9 cellular contexts compared by ENCODE assay signal in genomic region chr3:143207338-143207961, GRCh38.
DNase-seq lines count a peak whose midpoint lies in the region; ATAC-seq and TF ChIP-seq lines count a peak whose summit lies in the region.
"Had no signal": no experiment of that assay in that cellular context is flagged by ENCODE, and none has a peak within 500 bp of the region (broad histone marks: within the 10 kb centered on the region; RNA-seq: fewer than 3 reads in every experiment).

No MANE protein-coding gene starts in this region.

- no peak overlapping the region for H4K12ac ChIP-seq in trophoblast cell (ENCODE audit: low read depth, low read length)

- no peak for TF ChIP-seq CTCF in GM20000 (IDR thresholded peaks at IDR 0.05; ENCODE audit: extremely low read depth, missing control alignments)
- no peak for TF ChIP-seq CTCF in brain (conservative IDR thresholded peaks at IDR 0.05)

- H3K4me1 ChIP-seq in trophoblast cell (ENCODE audit: control insufficient read depth in 1 of 2, insufficient read depth in 2 of 2, low read length in 2 of 2), result peaks cover 0 to 4% of the 10 kb centered on the region in 2 experiments
- H3K4me1 ChIP-seq: foreskin keratinocyte had no signal

- H4K91ac ChIP-seq in trophoblast cell (ENCODE audit: low read depth, low read length), result no peak overlapping the region

- no peak overlapping the region for H3K18ac ChIP-seq in trophoblast cell (ENCODE audit: low read length)

- H3K27ac Mint-ChIP-seq in brain, result peak overlapping the region in 4 of 5 experiments; percentile 25 to 71 (median 32)

- no peak overlapping the region for H2BK12ac ChIP-seq in trophoblast cell (ENCODE audit: low read length)

- H3K9me3 Mint-ChIP-seq in brain, result peaks cover 3 to 20% (median 4%) of the 10 kb centered on the region in 5 experiments

- H3K27me3 ChIP-seq in trophoblast cell (ENCODE audit: insufficient read depth, low read length), result no peaks in the 10 kb centered on the region

- H2AK5ac ChIP-seq in trophoblast cell (ENCODE audit: low read length), result no peak overlapping the region

- DNase-seq in GM04503 (ENCODE audit: low read depth) (peak; percentile 9), GM20000 (ENCODE audit: low spot score) (peak; percentile 58), nucleus accumbens (lab: John Stamatoyannopoulos, UW) (no peak), NCI-H2196 (lab: John Stamatoyannopoulos, UW; ENCODE audit: unreplicated experiment) (no peak), NCI-H524 treated with DMSO at 0.1 percent for 48 hours (lab: John Stamatoyannopoulos, UW) (no peak), trophoblast cell (no peak)

- no peak overlapping the region for H3K23ac ChIP-seq in trophoblast cell (ENCODE audit: low read length)

- no peaks in the 10 kb centered on the region for H3K36me3 ChIP-seq in trophoblast cell (ENCODE audit: control insufficient read depth in 1 of 2, insufficient read depth in 2 of 2, low read length in 2 of 2)

- H3K14ac ChIP-seq in trophoblast cell (ENCODE audit: low read length), result no peak overlapping the region

- no peak overlapping the region for H2BK120ac ChIP-seq in trophoblast cell (ENCODE audit: insufficient read depth, low read length, poor library complexity)

- H3K4me2 ChIP-seq in trophoblast cell (ENCODE audit: low read length), result no peak overlapping the region

- no peak overlapping the region for H3K4me3 ChIP-seq in trophoblast cell (ENCODE audit: low read depth, low read length)

- no peaks in the 10 kb centered on the region for H3K79me1 ChIP-seq in trophoblast cell (ENCODE audit: low read length)

- WGBS in trophoblast cell (ENCODE audit: extremely low coverage, insufficient coverage, insufficient read length), result no CpG with 5 or more reads among the region's 1 CpG

- peaks cover 30% of the 10 kb centered on the region for H3K4me1 Mint-ChIP-seq in brain

- H3K27me3 Mint-ChIP-seq in brain, result peaks cover 3% of the 10 kb centered on the region

- H4K8ac ChIP-seq in trophoblast cell (ENCODE audit: low read depth, low read length), result no peak overlapping the region

- no peaks in the 10 kb centered on the region for H3K9me3 ChIP-seq in trophoblast cell (ENCODE audit: insufficient read depth, low read depth, low read length)

- peak; percentile 89 for ATAC-seq in HG03460 (IDR thresholded peaks at IDR 0.05; ENCODE audit: unreplicated experiment)
- ATAC-seq: foreskin keratinocyte had no signal

- no peak overlapping the region for H2AFZ ChIP-seq in trophoblast cell (ENCODE audit: insufficient read depth, low read length, poor library complexity)

- no peak overlapping the region for H3K4ac ChIP-seq in trophoblast cell (ENCODE audit: low read depth, low read length)

- H3K9ac ChIP-seq in trophoblast cell (ENCODE audit: low read length), result no peak overlapping the region

- H3K79me2 ChIP-seq in trophoblast cell (ENCODE audit: control insufficient read depth, insufficient read depth, low read length, poor library complexity), result no peaks in the 10 kb centered on the region

- H3K27ac ChIP-seq in trophoblast cell (ENCODE audit: low read depth, low read length), result no peak overlapping the region
- H3K27ac ChIP-seq: foreskin keratinocyte had no signal

- H3K4me3 Mint-ChIP-seq in brain, result no peak overlapping the region

- no peaks in the 10 kb centered on the region for H3K36me3 Mint-ChIP-seq in brain

- no peak overlapping the region for H2BK5ac ChIP-seq in trophoblast cell (ENCODE audit: low read depth, low read length, poor library complexity)

Comparison
In these comparisons a context has a peak if more than half of its experiments do, and no peak if none do; other contexts are left out.
1. DNase-seq: peak in GM04503 (single experiment) and GM20000 (single experiment); none in nucleus accumbens (0 of 56), NCI-H2196 (single experiment), NCI-H524 treated with DMSO at 0.1 percent for 48 hours (single experiment) and trophoblast cell (0 of 2).